Comparison of ENCODE assay signal across 13 cellular contexts in genomic region chr2:196046123-196046917, GRCh38. TPM values are rescaled to one million over a fixed set of nuclear protein-coding genes. Genes with fewer than 3 reads are reported as not detected.
A peak's percentile ranks its signal among the peaks of the same experiment; 100 is the strongest.
DNase-seq lines count a peak whose midpoint lies in the region; ATAC-seq and TF ChIP-seq lines count a peak whose summit lies in the region.
"Had no signal": no experiment of that assay in that cellular context is flagged by ENCODE, and none has a peak within 500 bp of the region (broad histone marks: within the 10 kb centered on the region; RNA-seq: fewer than 3 reads in every experiment).

No MANE protein-coding gene starts in this region.

- H3K27me3 ChIP-seq in GM23338 (ENCODE audit: insufficient read depth) = no peaks in the 10 kb centered on the region
- H3K27me3 ChIP-seq in IMR-90 (ENCODE audit: control insufficient read depth, insufficient read depth, low read length) = no peaks in the 10 kb centered on the region
- H3K27me3 ChIP-seq: cardiac muscle cell, MG63 had no signal

- H2BK5ac ChIP-seq in IMR-90 (ENCODE audit: low read depth, low read length, poor library complexity, severe bottlenecking) = no peak overlapping the region

- no peak overlapping the region for H3K9ac ChIP-seq in IMR-90 (ENCODE audit: low read depth, low read length)

- H3K4me3 ChIP-seq in GM23338 = no peak overlapping the region
- no peak overlapping the region for H3K4me3 ChIP-seq in IMR-90 (ENCODE audit: insufficient read depth, low read depth, low read length)
- H3K4me3 ChIP-seq: cardiac muscle cell, MG63, thoracic aorta had no signal

- no peaks in the 10 kb centered on the region for H3K9me3 ChIP-seq in IMR-90 (ENCODE audit: control insufficient read depth, insufficient read depth, low read length)
- H3K9me3 ChIP-seq: MG63, thoracic aorta had no signal

- H4K8ac ChIP-seq in IMR-90 (ENCODE audit: low read depth in 2 of 2, low read length in 2 of 2) = peak overlapping the region in 1 of 2 experiments; percentile 57; a peak in 2 of 4 replicates

- H3K4me3 Mint-ChIP-seq in GM23338 = no peak overlapping the region

- CTCF ChIA-PET in IMR-90 (lab: Yijun Ruan, JAX) = no interaction called here

- H2AFZ ChIP-seq in GM23338 (peak overlapping the region; percentile 18; the same call in 1 of the 2 replicates), IMR-90 (replicated peaks; ENCODE audit: low read length, poor library complexity) (peak overlapping the region; percentile 64)

- H3K79me2 ChIP-seq in GM23338 (replicated peaks; ENCODE audit: insufficient read depth) = no peaks in the 10 kb centered on the region

- no peak overlapping the region for H3K23ac ChIP-seq in IMR-90 (ENCODE audit: low read depth, low read length)

- H3K9me3 Mint-ChIP-seq in GM23338 = no peaks in the 10 kb centered on the region

- no peak overlapping the region; the same call in 1 of the 2 replicates for H3K27ac Mint-ChIP-seq in GM23338

- dilution Hi-C loops in IMR-90 (cut with HindIII; ENCODE audit: low sequenced_read_pairs, unreplicated experiment) = no loop called here

- H3K18ac ChIP-seq in IMR-90 (ENCODE audit: low read depth, low read length) = no peak overlapping the region

- H2BK15ac ChIP-seq in IMR-90 (ENCODE audit: low read depth, low read length) = no peak overlapping the region

- H3K27me3 Mint-ChIP-seq in GM23338 (ENCODE audit: insufficient read depth, low read depth, poor library complexity) = no peaks in the 10 kb centered on the region

- in situ Hi-C loops in IMR-90 (cut with MboI; ENCODE audit: low sequenced_read_pairs) = no loop called here

- H3F3A ChIP-seq in GM23338 (replicated peaks; ENCODE audit: low read depth) = no peaks in the 10 kb centered on the region

- H4K20me1 ChIP-seq in GM23338 (replicated peaks; ENCODE audit: insufficient read depth) (no peaks in the 10 kb centered on the region), IMR-90 (ENCODE audit: insufficient read depth, low read length) (no peaks in the 10 kb centered on the region)

- no peak overlapping the region; the same call in 1 of the 2 replicates for H2AK5ac ChIP-seq in IMR-90 (ENCODE audit: low read depth, low read length)

- H3K56ac ChIP-seq in IMR-90 (ENCODE audit: extremely low read depth, insufficient read depth, low read length) = no peak overlapping the region

- TF ChIP-seq CTCF in GM23338 (conservative IDR thresholded peaks at IDR 0.05; ENCODE audit: low read depth in 2 of 2) (no peak), IMR-90 (conservative IDR thresholded peaks at IDR 0.05; ENCODE audit: low read depth, low read length) (no peak)

- no peaks in the 10 kb centered on the region for H3K4me1 ChIP-seq in GM23338 (ENCODE audit: insufficient read depth)
- H3K4me1 ChIP-seq in IMR-90 (ENCODE audit: control insufficient read depth, insufficient read depth, low read length) = 0 out of 2 replicates have a peak, but pooled peaks cover 2% of the 10 kb centered on the region

- TF ChIP-seq RAD21 in IMR-90 (IDR thresholded peaks at IDR 0.05; ENCODE audit: low read length) = no peak

- no peak overlapping the region for H2AK9ac ChIP-seq in IMR-90 (replicated peaks; ENCODE audit: low read depth, low read length, poor library complexity)

- H2BK20ac ChIP-seq in IMR-90 (ENCODE audit: low read depth, low read length) = peak overlapping the region; percentile 71; the same call in 1 of the 2 replicates

- peak; percentile 74 for ATAC-seq in GM18498 (IDR thresholded peaks at IDR 0.05; ENCODE audit: unreplicated experiment)
- ATAC-seq in GM23338 = no peak
- ATAC-seq in IMR-90 (ENCODE audit: low read depth) = peak; percentile 24; the same call in 1 of the 2 replicates
- ATAC-seq in HG03097 (IDR thresholded peaks at IDR 0.05; ENCODE audit: low FRiP score, unreplicated experiment) = no peak
- no peak for ATAC-seq in GM21423 (IDR thresholded peaks at IDR 0.05; ENCODE audit: unreplicated experiment)
- ATAC-seq: left lobe of liver had no signal

- 80% methylated on average over 1 of the region's 7 CpGs; no CpG with 5 or more reads in 1 of the 2 experiments for WGBS in IMR-90 (ENCODE audit: extremely low coverage in 2 of 2, insufficient read length in 1 of 2), 2 experiments

- POLR2A ChIA-PET in IMR-90 (lab: Charles Lee; ENCODE audit: unreplicated experiment) = no interaction called here

- H2BK120ac ChIP-seq in IMR-90 (ENCODE audit: low read depth, low read length) = peak overlapping the region; percentile 68

- H3K9me1 ChIP-seq in IMR-90 (ENCODE audit: insufficient read depth, low read length) = no peaks in the 10 kb centered on the region

- no TSS peak for BruUV-seq in IMR-90 (replicated peaks; lab: Mats Ljungman, UMichigan)

- no peak for DNase-seq in GM23338 (ENCODE audit: low spot score)
- peak; percentile 67 for DNase-seq in IMR-90
- peak; percentile 4 for DNase-seq in fibroblast of gingiva (ENCODE audit: low read depth)
- no peak for DNase-seq in activated naive CD4-positive, alpha-beta T cell treated with anti-CD3 and anti-CD28 coated beads, Interleukin-2, amount 50 U/mL, for 16 hours
- DNase-seq in activated CD4-positive, CD25-positive, alpha-beta regulatory T cell (lab: John Stamatoyannopoulos, UW) = no peak
- DNase-seq: MG63; stimulated activated CD4-positive, alpha-beta T cell treated with anti-CD3 and anti-CD28 coated beads, Interleukin-4, amount 100 ng/mL, for 1 hour had no signal

- H3K36me3 Mint-ChIP-seq in GM23338 (ENCODE audit: low read depth) = no peaks in the 10 kb centered on the region

- H3K79me1 ChIP-seq in IMR-90 (ENCODE audit: low read depth in 1 of 2, low read length in 2 of 2) = no peaks in the 10 kb centered on the region

- H3K36me3 ChIP-seq in GM23338 (ENCODE audit: insufficient read depth) = no peaks in the 10 kb centered on the region
- no peaks in the 10 kb centered on the region for H3K36me3 ChIP-seq in IMR-90 (ENCODE audit: control insufficient read depth, insufficient read depth, low read length)
- H3K36me3 ChIP-seq: cardiac muscle cell, MG63, thoracic aorta had no signal

- H4K5ac ChIP-seq in IMR-90 (ENCODE audit: low read depth, low read length) = no peak overlapping the region; the same call in 1 of the 2 replicates

- H3K27ac ChIP-seq in GM23338 (ENCODE audit: low read depth) (no peak overlapping the region), IMR-90 (ENCODE audit: insufficient read depth, low read length) (no peak overlapping the region)
- H3K27ac ChIP-seq: cardiac muscle cell, thoracic aorta had no signal

- H3K14ac ChIP-seq in IMR-90 (replicated peaks; ENCODE audit: low read depth, low read length) = peak overlapping the region; percentile 29; the same call in 1 of the 2 replicates

- H3K4me1 Mint-ChIP-seq in GM23338 = peaks cover 2% of the 10 kb centered on the region; the same call in 1 of the 3 replicates

- H4K91ac ChIP-seq in IMR-90 (ENCODE audit: insufficient read depth, low read depth, low read length) = peak overlapping the region; percentile 47; the same call in 1 of the 2 replicates

- H3K9me2 ChIP-seq in GM23338 (ENCODE audit: insufficient read depth) = peaks cover 4% of the 10 kb centered on the region

- H3K4ac ChIP-seq in IMR-90 (ENCODE audit: low read depth, low read length) = peak overlapping the region; percentile 7; the same call in 1 of the 2 replicates

- no peak overlapping the region for H3K4me2 ChIP-seq in GM23338
- H3K4me2 ChIP-seq in IMR-90 (ENCODE audit: low read depth, low read length) = no peak overlapping the region

- intact Hi-C loops in IMR-90 (cut with micrococcal nuclease) = no loop called here

- no peak for TF ChIP-seq POLR2A in IMR-90 (IDR thresholded peaks at IDR 0.05; ENCODE audit: low read depth, low read length)

TF ChIP-seq in GM23338, 12 proteins besides CTCF, POLR2A, EP300 and RAD21 (continues in another document):
- TF ChIP-seq ETS1 (IDR thresholded peaks at IDR 0.05) = no peak

TF ChIP-seq in IMR-90, 13 proteins besides CTCF, POLR2A, EP300 and RAD21:
- TF ChIP-seq FOS (IDR thresholded peaks at IDR 0.05; ENCODE audit: low read depth, low read length) (no peak), MAZ (IDR thresholded peaks at IDR 0.05; ENCODE audit: borderline replicate concordance, low read depth, low read length) (no peak), BHLHE40 (IDR thresholded peaks at IDR 0.05; ENCODE audit: low read depth, low read length) (no peak), RFX5 (IDR thresholded peaks at IDR 0.05; ENCODE audit: low read depth, low read length) (no peak), MAFK (IDR thresholded peaks at IDR 0.05; ENCODE audit: low read depth, low read length) (no peak), NFE2L2 (IDR thresholded peaks at IDR 0.05; ENCODE audit: low read depth, low read length) (no peak), ELK1 (IDR thresholded peaks at IDR 0.05; ENCODE audit: borderline replicate concordance, low read depth, low read length) (no peak), SMC3 (IDR thresholded peaks at IDR 0.05; ENCODE audit: low read depth, low read length) (no peak), CEBPB (IDR thresholded peaks at IDR 0.05; ENCODE audit: low read depth, low read length) (no peak), USF2 (IDR thresholded peaks at IDR 0.05; ENCODE audit: low read depth, low read length) (no peak), CHD1 (IDR thresholded peaks at IDR 0.05; ENCODE audit: low read depth, low read length) (no peak), MXI1 (IDR thresholded peaks at IDR 0.05; ENCODE audit: borderline replicate concordance, low read depth, low read length) (no peak), RCOR1 (IDR thresholded peaks at IDR 0.05; ENCODE audit: insufficient replicate concordance, low read length) (no peak)
TF ChIP-seq in IMR-90: peak in this region for 0.

RNA-seq across cellular contexts. Expression of gene DNAH7, which starts 22.3 kb away (rescaled TPM):
- total RNA-seq in GM23338 (2014; rRNA removed; shearing (Covaris generic)) = 0.27 and 0.35 TPM in 2 replicates
- 0.99 and 1.1 TPM in 2 replicates for polyA plus RNA-seq in GM23338 (2016; fragmentation: Nextera tagmentation; extraction: Ambion mirVana)
- total RNA-seq in IMR-90 (2012; rRNA removed) = 0.28 and 0.36 TPM in 2 replicates
- polyA plus RNA-seq in IMR-90 (2012; rRNA removed) = 0.16 and 0.22 TPM in 2 replicates
- polyA plus RNA-seq in IMR-90 (2012; cell fraction: cytosol; rRNA removed) = 0.04 and 0.15 TPM in 2 replicates
- 0.02 and 0.26 TPM in 2 replicates for polyA plus RNA-seq in IMR-90 (2012; cell fraction: nucleus; rRNA removed; ENCODE audit: low replicate concordance)

Comparison
In these comparisons a context has a peak if more than half of its experiments do, and no peak if none do; other contexts are left out.
1. ATAC-seq: peak in GM18498 (single experiment) and IMR-90 (single experiment); none in GM23338 (single experiment), HG03097 (single experiment) and GM21423 (single experiment).
2. DNase-seq: peak in IMR-90 (single experiment) and fibroblast of gingiva (single experiment); none in GM23338 (single experiment), activated naive CD4-positive, alpha-beta T cell treated with anti-CD3 and anti-CD28 coated beads, Interleukin-2, amount 50 U/mL, for 16 hours (single experiment) and activated CD4-positive, CD25-positive, alpha-beta regulatory T cell (0 of 4).